8 cellular contexts compared by ENCODE assay signal in genomic region chr14:69693145-69693544, GRCh38.
DNase-seq lines count a peak whose midpoint lies in the region; ATAC-seq and TF ChIP-seq lines count a peak whose summit lies in the region.

No MANE protein-coding gene starts in this region.

- DNase-seq in G401 (ENCODE audit: low spot score) (peak; percentile 87), NCI-H446 treated with DMSO at 0.1 percent for 48 hours (lab: John Stamatoyannopoulos, UW) (peak; percentile 79), foreskin fibroblast (peak; percentile 23 to 65), tibial nerve (ENCODE audit: low spot score in 2 of 2) (no peak), HUDEP-2 (lab: John Stamatoyannopoulos, UW; ENCODE audit: unreplicated experiment in 76 of 76) (no peak), GOT3 (lab: John Stamatoyannopoulos, UW) (no peak)

- TF ChIP-seq CTCF in foreskin fibroblast (IDR thresholded peaks at IDR 0.05; ENCODE audit: low read depth, low read length) (no peak), tibial nerve (IDR thresholded peaks at IDR 0.05) (no peak)

- H3K36me3 ChIP-seq in tibial nerve: no peaks in the 10 kb centered on the region

- WGBS in tibial nerve, 2 donors: 9 to 21% methylated on average over 3 of the region's 3 CpGs

- TF ChIP-seq EP300 in tibial nerve (IDR thresholded peaks at IDR 0.05): no peak

- no peak for TF ChIP-seq POLR2A in tibial nerve (IDR thresholded peaks at IDR 0.05)

- in situ Hi-C loops in G401 (cut with HindIII; ENCODE audit: low sequenced_read_pairs): no loop called here

- H3K4me1 ChIP-seq in tibial nerve: peaks cover 0 to 93% (median 61%) of the 10 kb centered on the region in 4 donors

- H3K27me3 ChIP-seq in tibial nerve: no peaks in the 10 kb centered on the region

- no peaks in the 10 kb centered on the region for H3K9me3 ChIP-seq in tibial nerve

- H3K4me3 ChIP-seq in foreskin fibroblast (ENCODE audit: low read depth in 1 of 2, low read length in 2 of 2): no peak overlapping the region
- H3K4me3 ChIP-seq in tibial nerve: no peak overlapping the region

- ATAC-seq in HG02610 (IDR thresholded peaks at IDR 0.05; ENCODE audit: unreplicated experiment) (peak; percentile 61), GM18873 (IDR thresholded peaks at IDR 0.05; ENCODE audit: low FRiP score, unreplicated experiment) (no peak)

- peak overlapping the region in 3 of 4 donors; percentile 74 to 81 (median 77) for H3K27ac ChIP-seq in tibial nerve

Comparison
In these comparisons a context has a peak if more than half of its experiments do, and no peak if none do; other contexts are left out.
1. DNase-seq: peak in G401 (single experiment), NCI-H446 treated with DMSO at 0.1 percent for 48 hours (single experiment) and foreskin fibroblast (2 of 2); none in tibial nerve (0 of 2), HUDEP-2 (0 of 76) and GOT3 (single experiment).